13 cellular contexts compared by ENCODE assay signal in genomic region chr1:235052067-235053008, GRCh38.
DNase-seq lines count a peak whose midpoint lies in the region; ATAC-seq lines count a peak whose summit lies in the region.
"Had no signal": no experiment of that assay in that cellular context is flagged by ENCODE, and none has a peak within 500 bp of the region (broad histone marks: within the 10 kb centered on the region; RNA-seq: fewer than 3 reads in every experiment).

No MANE protein-coding gene starts in this region.

- peaks cover 26% of the 10 kb centered on the region for H3K4me1 ChIP-seq in SJCRH30
- H3K4me1 ChIP-seq: HAP-1 had no signal

- H3K27ac Mint-ChIP-seq in activated T-cell treated with anti-CD3 and anti-CD28 coated beads, Interleukin-2, amount 50 U/mL, for 24 hours, result no peak overlapping the region
- peak overlapping the region; percentile 24 for H3K27ac Mint-ChIP-seq in dendritic cell treated with granulocyte-macrophage colony-stimulating factor and Interleukin-4, amounts not matched to agents 40 ng/mL and 50 ng/mL, for 4 days
- H3K27ac Mint-ChIP-seq in stimulated activated naive B cell treated with anti-CD40 and anti-IgM and Interleukin-4, amounts not matched to agents 10 μg/mL and 1 μg/mL and 100 μg/mL, for 72 hours, result peak overlapping the region; percentile 91

- intact Hi-C loops in dendritic cell treated with granulocyte-macrophage colony-stimulating factor and Interleukin-4, amounts not matched to agents 40 ng/mL and 50 ng/mL, for 4 days (cut with micrococcal nuclease), result no loop called here

- peak; percentile 24 for DNase-seq in activated T-cell treated with anti-CD3 and anti-CD28 coated beads, Interleukin-2, amount 50 U/mL, for 24 hours
- no peak for DNase-seq in activated T-cell treated with anti-CD3 and anti-CD28 coated beads for 4 hours
- peak; percentile 82 for DNase-seq in MV-4-11 (lab: John Stamatoyannopoulos, UW)
- peak; percentile 47 for DNase-seq in stimulated activated naive B cell treated with anti-CD40 and anti-IgM and Interleukin-4, amounts not matched to agents 10 μg/mL and 1 μg/mL and 100 μg/mL, for 72 hours
- no peak for DNase-seq in SJCRH30
- DNase-seq in DMS 273 (lab: John Stamatoyannopoulos, UW; ENCODE audit: unreplicated experiment), result no peak
- DNase-seq in T-helper 9 cell, result no peak
- DNase-seq: activated CD4-positive, alpha-beta memory T cell treated with anti-CD3 and anti-CD28 coated beads for 36 hours; activated gamma-delta T cell treated with Interleukin-2 at 50 U/mL for 16 hours; CD8-positive, alpha-beta memory T cell had no signal

- ATAC-seq in stimulated activated naive B cell treated with anti-CD40 and anti-IgM and Interleukin-4, amounts not matched to agents 10 μg/mL and 1 μg/mL and 100 μg/mL, for 72 hours (replicated peaks), result peak; percentile 37 to 39
- ATAC-seq: esophagus mucosa had no signal

- H3K36me3 Mint-ChIP-seq in activated T-cell treated with anti-CD3 and anti-CD28 coated beads, Interleukin-2, amount 50 U/mL, for 24 hours (ENCODE audit: low read depth), result no peaks in the 10 kb centered on the region
- no peaks in the 10 kb centered on the region for H3K36me3 Mint-ChIP-seq in dendritic cell treated with granulocyte-macrophage colony-stimulating factor and Interleukin-4, amounts not matched to agents 40 ng/mL and 50 ng/mL, for 4 days (ENCODE audit: low read depth)
- H3K36me3 Mint-ChIP-seq in stimulated activated naive B cell treated with anti-CD40 and anti-IgM and Interleukin-4, amounts not matched to agents 10 μg/mL and 1 μg/mL and 100 μg/mL, for 72 hours, result peaks cover 0 to 4% of the 10 kb centered on the region in 2 donors
- H3K36me3 Mint-ChIP-seq: activated CD4-positive, alpha-beta memory T cell treated with anti-CD3 and anti-CD28 coated beads for 36 hours; CD8-positive, alpha-beta memory T cell had no signal

- no peaks in the 10 kb centered on the region for H3K9me3 ChIP-seq in SJCRH30 (replicated peaks)
- H3K9me3 ChIP-seq: HAP-1 had no signal

- H3K9me3 Mint-ChIP-seq in activated T-cell treated with anti-CD3 and anti-CD28 coated beads, Interleukin-2, amount 50 U/mL, for 24 hours, result no peaks in the 10 kb centered on the region
- H3K9me3 Mint-ChIP-seq in dendritic cell treated with granulocyte-macrophage colony-stimulating factor and Interleukin-4, amounts not matched to agents 40 ng/mL and 50 ng/mL, for 4 days, result no peaks in the 10 kb centered on the region
- H3K9me3 Mint-ChIP-seq in stimulated activated naive B cell treated with anti-CD40 and anti-IgM and Interleukin-4, amounts not matched to agents 10 μg/mL and 1 μg/mL and 100 μg/mL, for 72 hours, result peaks cover 0 to 4% of the 10 kb centered on the region in 2 donors
- H3K9me3 Mint-ChIP-seq: activated CD4-positive, alpha-beta memory T cell treated with anti-CD3 and anti-CD28 coated beads for 36 hours; CD8-positive, alpha-beta memory T cell had no signal

- no peak overlapping the region for H3K27ac ChIP-seq in SJCRH30

- no peak overlapping the region for H3K4me3 Mint-ChIP-seq in activated T-cell treated with anti-CD3 and anti-CD28 coated beads, Interleukin-2, amount 50 U/mL, for 24 hours
- H3K4me3 Mint-ChIP-seq in dendritic cell treated with granulocyte-macrophage colony-stimulating factor and Interleukin-4, amounts not matched to agents 40 ng/mL and 50 ng/mL, for 4 days, result no peak overlapping the region
- H3K4me3 Mint-ChIP-seq in stimulated activated naive B cell treated with anti-CD40 and anti-IgM and Interleukin-4, amounts not matched to agents 10 μg/mL and 1 μg/mL and 100 μg/mL, for 72 hours, result peak overlapping the region in 1 of 2 donors; percentile 6
- H3K4me3 Mint-ChIP-seq: activated CD4-positive, alpha-beta memory T cell treated with anti-CD3 and anti-CD28 coated beads for 36 hours; CD8-positive, alpha-beta memory T cell had no signal

- no peaks in the 10 kb centered on the region for H3K27me3 Mint-ChIP-seq in activated T-cell treated with anti-CD3 and anti-CD28 coated beads, Interleukin-2, amount 50 U/mL, for 24 hours
- H3K27me3 Mint-ChIP-seq in dendritic cell treated with granulocyte-macrophage colony-stimulating factor and Interleukin-4, amounts not matched to agents 40 ng/mL and 50 ng/mL, for 4 days, result peaks cover 1% of the 10 kb centered on the region
- H3K27me3 Mint-ChIP-seq in stimulated activated naive B cell treated with anti-CD40 and anti-IgM and Interleukin-4, amounts not matched to agents 10 μg/mL and 1 μg/mL and 100 μg/mL, for 72 hours, result no peaks in the 10 kb centered on the region
- H3K27me3 Mint-ChIP-seq: activated CD4-positive, alpha-beta memory T cell treated with anti-CD3 and anti-CD28 coated beads for 36 hours had no signal

- no peaks in the 10 kb centered on the region for H3K27me3 ChIP-seq in SJCRH30

- peaks cover 47% of the 10 kb centered on the region for H3K4me1 Mint-ChIP-seq in activated T-cell treated with anti-CD3 and anti-CD28 coated beads, Interleukin-2, amount 50 U/mL, for 24 hours (ENCODE audit: low read depth)
- peaks cover 48% of the 10 kb centered on the region for H3K4me1 Mint-ChIP-seq in dendritic cell treated with granulocyte-macrophage colony-stimulating factor and Interleukin-4, amounts not matched to agents 40 ng/mL and 50 ng/mL, for 4 days (ENCODE audit: low read depth)
- H3K4me1 Mint-ChIP-seq in stimulated activated naive B cell treated with anti-CD40 and anti-IgM and Interleukin-4, amounts not matched to agents 10 μg/mL and 1 μg/mL and 100 μg/mL, for 72 hours, result peaks cover 49 to 79% of the 10 kb centered on the region in 2 donors

- H3K36me3 ChIP-seq in SJCRH30, result no peaks in the 10 kb centered on the region
- H3K36me3 ChIP-seq: HAP-1 had no signal

- no peak overlapping the region for H3K4me3 ChIP-seq in SJCRH30
- H3K4me3 ChIP-seq: HAP-1 had no signal

Comparison
In these comparisons a context has a peak if more than half of its experiments do, and no peak if none do; other contexts are left out.
1. DNase-seq: peak in activated T-cell treated with anti-CD3 and anti-CD28 coated beads, Interleukin-2, amount 50 U/mL, for 24 hours (single experiment), MV-4-11 (single experiment) and stimulated activated naive B cell treated with anti-CD40 and anti-IgM and Interleukin-4, amounts not matched to agents 10 μg/mL and 1 μg/mL and 100 μg/mL, for 72 hours (single experiment); none in activated T-cell treated with anti-CD3 and anti-CD28 coated beads for 4 hours (single experiment), SJCRH30 (0 of 2), DMS 273 (single experiment) and T-helper 9 cell (single experiment).